In the genomic region with DNA sequence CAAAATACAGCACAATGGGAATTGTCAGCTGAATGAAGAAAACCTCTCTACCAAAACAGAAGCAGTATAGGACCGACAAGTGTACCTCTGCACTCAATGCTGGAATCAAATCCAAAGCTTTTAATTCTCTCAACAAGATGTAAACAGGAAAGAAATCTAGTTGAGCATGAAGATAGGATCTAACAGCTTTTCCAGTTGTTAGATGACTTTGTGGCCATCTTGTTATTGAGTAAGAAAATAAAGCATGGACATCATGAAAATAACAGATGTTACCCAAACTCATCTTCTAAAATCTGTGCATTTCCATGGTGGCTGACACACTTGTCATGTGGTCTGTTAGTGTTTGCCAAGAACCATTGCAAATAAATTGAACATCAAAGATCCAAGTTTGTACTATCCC, we compare ENCODE assay signal across 2 cellular contexts.
TF ChIP-seq lines count a peak whose summit lies in the region.

No MANE protein-coding gene starts in this region.

TF ChIP-seq in HepG2, 621 proteins besides CTCF, POLR2A, EP300 and RAD21:
- TF ChIP-seq SNAPC5 (CRISPR knock-in tag; IDR thresholded peaks at IDR 0.05; ENCODE audit: borderline replicate concordance) (no peak), THYN1 (CRISPR knock-in tag; IDR thresholded peaks at IDR 0.05; ENCODE audit: borderline replicate concordance, low read depth) (no peak), FOXK1 (CRISPR knock-in tag; IDR thresholded peaks at IDR 0.05; ENCODE audit: borderline replicate concordance, low read depth) (no peak), WIZ (CRISPR knock-in tag; IDR thresholded peaks at IDR 0.05) (no peak), NR2C2 (CRISPR knock-in tag; IDR thresholded peaks at IDR 0.05; ENCODE audit: borderline replicate concordance) (no peak), IRF1 (CRISPR knock-in tag; IDR thresholded peaks at IDR 0.05; ENCODE audit: low read depth) (no peak), ZNF557 (CRISPR knock-in tag; IDR thresholded peaks at IDR 0.05) (no peak), SP2 (CRISPR knock-in tag; IDR thresholded peaks at IDR 0.05) (no peak), MTA1 (CRISPR knock-in tag; IDR thresholded peaks at IDR 0.05; ENCODE audit: borderline replicate concordance) (no peak), SOX5 (CRISPR knock-in tag; IDR thresholded peaks at IDR 0.05; ENCODE audit: borderline replicate concordance) (no peak), CENPX (CRISPR knock-in tag; IDR thresholded peaks at IDR 0.05) (no peak), AFF4 (CRISPR knock-in tag; IDR thresholded peaks at IDR 0.05) (no peak), PREB (CRISPR knock-in tag; IDR thresholded peaks at IDR 0.05) (no peak), ZFAT (CRISPR knock-in tag; conservative IDR thresholded peaks at IDR 0.05) (no peak), ZNF414 (CRISPR knock-in tag; IDR thresholded peaks at IDR 0.05) (no peak), SP140L (CRISPR knock-in tag; IDR thresholded peaks at IDR 0.05; ENCODE audit: borderline replicate concordance) (no peak), SOX6 (IDR thresholded peaks at IDR 0.05) (no peak), SOX6 (CRISPR knock-in tag; IDR thresholded peaks at IDR 0.05) (no peak), ZNF136 (CRISPR knock-in tag; IDR thresholded peaks at IDR 0.05; ENCODE audit: low read depth) (no peak)

TF ChIP-seq in endothelial cell of umbilical vein, 7 proteins besides CTCF, POLR2A, EP300 and RAD21:
- TF ChIP-seq FOS (IDR thresholded peaks at IDR 0.05; ENCODE audit: borderline replicate concordance, insufficient read depth, low read length): no peak
- TF ChIP-seq, protein P1, sequence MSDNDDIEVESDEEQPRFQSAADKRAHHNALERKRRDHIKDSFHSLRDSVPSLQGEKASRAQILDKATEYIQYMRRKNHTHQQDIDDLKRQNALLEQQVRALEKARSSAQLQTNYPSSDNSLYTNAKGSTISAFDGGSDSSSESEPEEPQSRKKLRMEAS (IDR thresholded peaks at IDR 0.05; ENCODE audit: insufficient read depth, insufficient read length): no peak
- TF ChIP-seq GATA2 (IDR thresholded peaks at IDR 0.05; ENCODE audit: insufficient read depth, insufficient read length, low read depth, low read length): no peak
